18 cellular contexts compared by ENCODE assay signal in the genomic region with DNA sequence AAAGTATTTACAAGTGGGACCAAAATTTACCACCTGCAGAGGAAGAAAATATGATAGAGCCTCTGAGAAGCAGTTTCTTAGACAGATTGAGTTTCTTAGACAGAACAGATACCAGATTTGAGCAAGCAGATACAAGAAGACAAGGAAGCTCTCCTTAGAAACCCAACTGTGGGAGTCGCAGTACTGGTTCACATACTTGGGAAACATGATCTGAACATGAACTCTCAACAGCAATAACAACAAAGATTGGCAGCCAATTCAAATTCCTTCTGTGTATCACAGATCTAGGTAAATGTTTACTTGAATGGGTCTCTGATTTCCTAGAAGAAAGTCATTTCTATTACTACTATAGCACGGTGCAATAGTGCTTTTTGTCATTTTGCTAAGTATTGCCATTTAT.
DNase-seq lines count a peak whose midpoint lies in the region; ATAC-seq lines count a peak whose summit lies in the region.
"Had no signal": no experiment of that assay in that cellular context is flagged by ENCODE, and none has a peak within 500 bp of the region (broad histone marks: within the 10 kb centered on the region; RNA-seq: fewer than 3 reads in every experiment).

No MANE protein-coding gene starts in this region.

- no peak for ATAC-seq in HG03354 (IDR thresholded peaks at IDR 0.05; ENCODE audit: poor library complexity, severe bottlenecking, unreplicated experiment)
- ATAC-seq: GM23338 had no signal

- DNase-seq in DMS 273 (lab: John Stamatoyannopoulos, UW; ENCODE audit: unreplicated experiment) (peak; percentile 7), DMS 273 treated with DMSO at 0.1 percent for 48 hours (lab: John Stamatoyannopoulos, UW) (no peak), NCI-H226 (peak; percentile 72), T47D (ENCODE audit: low read depth in 1 of 2, low spot score in 1 of 2) (peak; percentile 9 to 55), iris pigment epithelial cell (ENCODE audit: low read depth) (peak; percentile 67), GM03348 (ENCODE audit: low spot score) (no peak), HT-29 (ENCODE audit: low spot score) (no peak)
- DNase-seq: AML-193, DMS153, EL, HCEC 1CT, NCI-H1105 treated with DMSO at 0.1 percent for 48 hours, NCI-H1694, NCI-H2081 treated with DMSO at 0.1 percent for 48 hours, NCI-H446 treated with DMSO at 0.1 percent for 48 hours, Peyer's patch had no signal

- in situ Hi-C loops in T47D (cut with HindIII; ENCODE audit: low pct_unique_long_range_greater_than_20kb, low sequenced_read_pairs) = no loop called here

Comparison
In these comparisons a context has a peak if more than half of its experiments do, and no peak if none do; other contexts are left out.
1. DNase-seq: peak in DMS 273 (single experiment), NCI-H226 (single experiment), T47D (2 of 2) and iris pigment epithelial cell (single experiment); none in DMS 273 treated with DMSO at 0.1 percent for 48 hours (single experiment), GM03348 (single experiment) and HT-29 (single experiment).